In the genomic region with DNA sequence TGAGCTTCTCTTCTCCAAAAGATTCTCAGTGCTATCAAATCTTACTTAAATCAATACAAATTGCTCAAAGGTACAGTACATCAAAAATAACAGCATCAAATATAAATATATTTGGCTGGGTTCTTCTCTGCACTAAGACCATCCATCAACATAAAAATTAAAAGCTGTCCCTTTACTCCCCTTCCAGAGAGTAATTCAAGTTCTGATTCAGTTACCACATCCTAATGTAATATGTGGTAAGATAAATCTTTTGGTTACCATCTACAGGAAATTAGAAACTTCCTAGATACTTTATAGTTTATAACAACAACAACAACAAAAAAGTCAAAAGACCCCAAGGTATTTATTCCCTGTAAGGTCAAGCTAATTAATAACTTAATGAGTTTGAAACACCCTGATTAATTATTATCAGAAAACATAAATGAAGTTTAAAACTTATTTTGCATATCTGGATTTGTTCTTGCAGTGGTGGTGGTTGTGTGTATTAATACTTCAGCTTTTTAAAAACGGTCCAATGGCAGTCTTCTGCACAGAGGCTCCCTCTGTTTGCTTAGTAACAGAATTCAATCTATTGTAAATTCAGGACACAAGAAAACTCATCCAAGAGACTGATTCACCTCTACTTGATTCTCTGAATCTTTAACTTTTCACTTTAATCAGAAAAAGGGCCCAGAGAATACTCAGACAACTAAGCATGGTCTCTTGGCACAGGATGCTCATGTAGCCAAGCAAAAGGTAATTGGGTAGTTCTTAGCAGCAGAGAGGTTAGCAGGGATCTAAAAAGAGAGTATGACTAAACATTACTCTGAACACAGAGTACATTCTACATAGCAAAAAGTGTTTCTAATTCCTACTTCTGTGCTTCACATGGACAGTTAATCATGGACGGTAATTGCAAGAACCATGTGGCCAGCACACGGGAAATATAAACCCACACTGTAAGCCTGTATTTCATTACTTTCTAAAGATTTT, we compare ENCODE assay signal across 10 cellular contexts. TPM values are rescaled to one million over a fixed set of nuclear protein-coding genes. Genes with fewer than 3 reads are reported as not detected.
A peak's percentile ranks its signal among the peaks of the same experiment; 100 is the strongest.
DNase-seq lines count a peak whose midpoint lies in the region; ATAC-seq and TF ChIP-seq lines count a peak whose summit lies in the region.
"Had no signal": no experiment of that assay in that cellular context is flagged by ENCODE, and none has a peak within 500 bp of the region (broad histone marks: within the 10 kb centered on the region; RNA-seq: fewer than 3 reads in every experiment).

No MANE protein-coding gene starts in this region.

- H3K4me3 Mint-ChIP-seq in MCF 10A (ENCODE audit: unreplicated experiment) (no peak overlapping the region), WTC11 (no peak overlapping the region)
- H3K4me3 Mint-ChIP-seq in activated CD4-positive, alpha-beta memory T cell treated with anti-CD3 and anti-CD28 coated beads for 36 hours: no peak overlapping the region

- TF ChIP-seq POLR2A in breast epithelium (IDR thresholded peaks at IDR 0.05) (no peak), heart left ventricle (IDR thresholded peaks at IDR 0.05) (no peak), lower leg skin (IDR thresholded peaks at IDR 0.05) (no peak)

- CTCF ChIA-PET in MCF 10A (lab: Yijun Ruan, JAX): interaction anchor here (0.6 to 9.1 kb wide), 12 partner anchors 9 to 1253 kb away, joined by 3 to 165 read pairs (median 5); partner anchors contain the start of genes DIAPH1, HDAC3, PCDH1 and RELL2
- CTCF ChIA-PET in activated CD4-positive, alpha-beta memory T cell treated with anti-CD3 and anti-CD28 coated beads for 36 hours (lab: Charles Lee): interaction anchor here (0.7 to 9.0 kb wide), 10 partner anchors 10 to 65 kb away, joined by 3 to 106 read pairs (median 5); partner anchors contain the start of gene DIAPH1
- CTCF ChIA-PET in WTC11 (lab: Charles Lee): interaction anchor here (0.7 to 3.4 kb wide), 3 partner anchors 21 to 104 kb away, joined by 3 to 24 read pairs (median 9); partner anchors contain the start of gene DIAPH1

- H3K9me3 ChIP-seq in breast epithelium: no peaks in the 10 kb centered on the region
- peaks cover 0 to 12% (median 0%) of the 10 kb centered on the region in 12 donors for H3K9me3 ChIP-seq in heart left ventricle
- H3K9me3 ChIP-seq in aorta (ENCODE audit: control insufficient read depth, low read length): no peaks in the 10 kb centered on the region

- DNase-seq in MCF 10A (ENCODE audit: unreplicated experiment): no peak
- no peak for DNase-seq in breast epithelium (ENCODE audit: low spot score in 2 of 2)
- DNase-seq in activated CD4-positive, alpha-beta memory T cell treated with anti-CD3 and anti-CD28 coated beads for 36 hours: no peak
- DNase-seq in heart left ventricle: no peak
- no peak for DNase-seq in aorta
- DNase-seq in OCI-M2 (lab: John Stamatoyannopoulos, UW; ENCODE audit: unreplicated experiment): no peak
- DNase-seq in WTC11 (ENCODE audit: low spot score): no peak
- no peak for DNase-seq in lower leg skin (ENCODE audit: low spot score in 2 of 2)
- DNase-seq: activated CD4-positive, alpha-beta T cell treated with anti-CD3 and anti-CD28 coated beads, Interleukin-2, amount 50 U/mL, for 1 hour; NCI-H2029 had no signal

- ATAC-seq in heart left ventricle (peak; percentile 90 to 92 (median 91)), aorta (ENCODE audit: low FRiP score) (peak; percentile 74), WTC11 (no peak)

- H3K4me3 ChIP-seq in breast epithelium (no peak overlapping the region), heart left ventricle (no peak overlapping the region), aorta (ENCODE audit: low read length in 2 of 2) (no peak overlapping the region), lower leg skin (ENCODE audit: low read depth, poor library complexity, severe bottlenecking) (no peak overlapping the region)

- H3K9me3 Mint-ChIP-seq in MCF 10A (ENCODE audit: unreplicated experiment) (no peaks in the 10 kb centered on the region), WTC11 (no peaks in the 10 kb centered on the region)
- peaks cover 2% of the 10 kb centered on the region for H3K9me3 Mint-ChIP-seq in activated CD4-positive, alpha-beta memory T cell treated with anti-CD3 and anti-CD28 coated beads for 36 hours

- no peaks in the 10 kb centered on the region for H3K36me3 ChIP-seq in breast epithelium
- peaks cover 0 to 9% (median 2%) of the 10 kb centered on the region in 9 donors for H3K36me3 ChIP-seq in heart left ventricle
- H3K36me3 ChIP-seq in aorta (ENCODE audit: control insufficient read depth in 1 of 2, insufficient read depth in 2 of 2, low read length in 1 of 2): no peaks in the 10 kb centered on the region

- no peaks in the 10 kb centered on the region for H3K27me3 Mint-ChIP-seq in MCF 10A (ENCODE audit: insufficient read depth, unreplicated experiment)
- H3K27me3 Mint-ChIP-seq in activated CD4-positive, alpha-beta memory T cell treated with anti-CD3 and anti-CD28 coated beads for 36 hours: no peaks in the 10 kb centered on the region
- H3K27me3 Mint-ChIP-seq in WTC11 (ENCODE audit: low read depth): no peaks in the 10 kb centered on the region

- H3K4me1 Mint-ChIP-seq in MCF 10A (ENCODE audit: insufficient read depth, unreplicated experiment) (peaks cover 20% of the 10 kb centered on the region), WTC11 (no peaks in the 10 kb centered on the region)
- peaks cover 73% of the 10 kb centered on the region for H3K4me1 Mint-ChIP-seq in activated CD4-positive, alpha-beta memory T cell treated with anti-CD3 and anti-CD28 coated beads for 36 hours (ENCODE audit: low read depth)

- POLR2A ChIA-PET in MCF 10A (lab: Yijun Ruan, JAX) (interaction anchor here (0.6 to 14.7 kb wide), 7 partner anchors 18 to 52 kb away, joined by 3 to 385 read pairs (median 4); partner anchors contain the start of genes DIAPH1, FCHSD1, HDAC3 and RELL2), WTC11 (lab: Charles Lee) (no interaction called here)
- POLR2A ChIA-PET in activated CD4-positive, alpha-beta memory T cell treated with anti-CD3 and anti-CD28 coated beads for 36 hours (lab: Charles Lee): interaction anchor here (2.0 to 2.2 kb wide), 2 partner anchors 9 to 38 kb away, joined by 4 to 10 read pairs; partner anchors contain the start of genes HDAC3 and RELL2

- H3K27ac ChIP-seq in breast epithelium (peak overlapping the region in 1 of 2 donors; percentile 10), heart left ventricle (peak overlapping the region; percentile 41 to 91 (median 80)), aorta (ENCODE audit: low read depth in 1 of 2, low read length in 2 of 2) (peak overlapping the region; percentile 67 to 87)

- H3K36me3 Mint-ChIP-seq in MCF 10A (ENCODE audit: insufficient read depth, unreplicated experiment) (peaks cover 34% of the 10 kb centered on the region), WTC11 (no peaks in the 10 kb centered on the region)
- peaks cover 9% of the 10 kb centered on the region for H3K36me3 Mint-ChIP-seq in activated CD4-positive, alpha-beta memory T cell treated with anti-CD3 and anti-CD28 coated beads for 36 hours

- no TSS peak for BruUV-seq in MCF 10A (replicated peaks; lab: Mats Ljungman, UMichigan)

- intact Hi-C loops in MCF 10A (cut with micrococcal nuclease): no loop called here
- intact Hi-C loops in breast epithelium (cut with DNase I; ENCODE audit: low total_unique reads): no loop called here
- intact Hi-C loops in activated CD4-positive, alpha-beta memory T cell treated with anti-CD3 and anti-CD28 coated beads for 36 hours (cut with micrococcal nuclease): no loop called here
- intact Hi-C loops in heart left ventricle (cut with DNase I): no loop called here
- intact Hi-C loops in aorta (cut with DNase I): no loop called here
- intact Hi-C loops in lower leg skin (cut with DNase I; ENCODE audit: low total_unique reads): no loop called here

- peak overlapping the region; percentile 6 for H3K27ac Mint-ChIP-seq in MCF 10A (ENCODE audit: low read depth, unreplicated experiment)
- H3K27ac Mint-ChIP-seq in activated CD4-positive, alpha-beta memory T cell treated with anti-CD3 and anti-CD28 coated beads for 36 hours: peak overlapping the region; percentile 84
- H3K27ac Mint-ChIP-seq in WTC11: no peak overlapping the region

- WGBS in heart left ventricle, 4 donors: 42 to 56% (median 49%) methylated on average over 3 of the region's 3 CpGs
- 10 to 21% methylated on average over 3 of the region's 3 CpGs for WGBS in aorta, 2 donors
- WGBS in lower leg skin, 2 donors: 54 to 64% methylated on average over 3 of the region's 3 CpGs

- no peaks in the 10 kb centered on the region for H3K27me3 ChIP-seq in breast epithelium
- H3K27me3 ChIP-seq in heart left ventricle: no peaks in the 10 kb centered on the region
- H3K27me3 ChIP-seq in aorta (ENCODE audit: control insufficient read depth in 1 of 2, insufficient read depth in 2 of 2, low read length in 1 of 2): no peaks in the 10 kb centered on the region

- no peaks in the 10 kb centered on the region for H3K4me1 ChIP-seq in breast epithelium
- H3K4me1 ChIP-seq in heart left ventricle: peaks cover 0 to 60% (median 31%) of the 10 kb centered on the region in 12 donors
- H3K4me1 ChIP-seq in aorta (ENCODE audit: control insufficient read depth in 1 of 2, insufficient read depth in 2 of 2, low read length in 2 of 2): peaks cover 0 to 5% of the 10 kb centered on the region in 2 donors

- TF ChIP-seq CTCF in MCF 10A (IDR thresholded peaks at IDR 0.05; ENCODE audit: unreplicated experiment): no peak
- no peak for TF ChIP-seq CTCF in breast epithelium (IDR thresholded peaks at IDR 0.05)
- TF ChIP-seq CTCF in heart left ventricle (IDR thresholded peaks at IDR 0.05): no peak
- no peak for TF ChIP-seq CTCF in WTC11 (IDR thresholded peaks at IDR 0.05)
- no peak for TF ChIP-seq CTCF in lower leg skin (IDR thresholded peaks at IDR 0.05)

RNA-seq across cellular contexts. Expression of gene DIAPH1, which starts 20.1 kb away (rescaled TPM):
- 203 and 228 TPM in 2 replicates for total RNA-seq in MCF 10A (2022)
- total RNA-seq in breast epithelium: 10 to 100 TPM; 58.8 to 64.8 (median 63.6) TPM
- 100 to 1,000 TPM; 225 to 227 TPM for total RNA-seq in activated CD4-positive, alpha-beta memory T cell treated with anti-CD3 and anti-CD28 coated beads for 36 hours
- 100 to 1,000 TPM in 1 of 9 donors, 10 to 100 TPM in 8; 38.8 to 137 (median 61.5) TPM for total RNA-seq in heart left ventricle
- polyA plus RNA-seq in heart left ventricle: 10 to 100 TPM; 29.9 to 79.6 TPM
- 100 to 1,000 TPM in 1 of 2 donors, 10 to 100 TPM in 1; 93.4 to 125 TPM for total RNA-seq in aorta
- 10 to 100 TPM; 30.8 to 44.1 TPM for polyA plus RNA-seq in aorta
- 90.9 to 109 TPM (median 96.0 TPM) in 3 replicates for total RNA-seq in WTC11 (2021)
- 100 to 1,000 TPM in 1 of 4 donors, 10 to 100 TPM in 3; 64.9 to 101 (median 88.7) TPM for total RNA-seq in lower leg skin

RNA-seq across cellular contexts. Expression of gene HDAC3, which starts 38.0 kb away (rescaled TPM):
- total RNA-seq in MCF 10A (2022) (83.5 and 85.6 TPM in 2 replicates), breast epithelium (10 to 100 TPM; 50.2 to 52.5 (median 52.1) TPM), heart left ventricle (10 to 100 TPM; 24.5 to 39.0 (median 32.2) TPM), aorta (10 to 100 TPM; 52.4 to 54.3 TPM), WTC11 (2021) (84.7 to 96.2 TPM (median 94.5 TPM) in 3 replicates), lower leg skin (10 to 100 TPM; 49.4 to 66.4 (median 52.7) TPM)
- 10 to 100 TPM; 65.2 to 71.5 TPM for total RNA-seq in activated CD4-positive, alpha-beta memory T cell treated with anti-CD3 and anti-CD28 coated beads for 36 hours
- polyA plus RNA-seq in heart left ventricle (10 to 100 TPM; 33.3 TPM), aorta (10 to 100 TPM; 21.3 to 86.8 TPM)

RNA-seq across cellular contexts. Expression of gene RELL2, which starts 38.1 kb away (rescaled TPM):
- 12.5 and 13.3 TPM in 2 replicates for total RNA-seq in MCF 10A (2022)
- 1 to 10 TPM; 1.3 to 4.3 (median 4.0) TPM for total RNA-seq in breast epithelium
- total RNA-seq in activated CD4-positive, alpha-beta memory T cell treated with anti-CD3 and anti-CD28 coated beads for 36 hours: 10 to 100 TPM; 17.8 to 17.9 TPM
- 1 to 10 TPM in 3 of 9 donors, under 1 TPM in 6; 0.25 to 2.5 (median 0.65) TPM for total RNA-seq in heart left ventricle
- polyA plus RNA-seq in heart left ventricle: 1 to 10 TPM in 1 of 2 donors, under 1 TPM in 1; 0.88 to 2.7 TPM
- total RNA-seq in aorta: 1 to 10 TPM; 1.5 to 1.9 TPM
- polyA plus RNA-seq in aorta: 1 to 10 TPM in 1 of 2 donors, under 1 TPM in 1; 0.63 to 2.9 TPM
- 19.3 to 23.8 TPM (median 21.4 TPM) in 3 replicates for total RNA-seq in WTC11 (2021)
- 10 to 100 TPM in 2 of 4 donors, 1 to 10 TPM in 2; 5.9 to 11.4 (median 9.0) TPM for total RNA-seq in lower leg skin

RNA-seq across cellular contexts. Expression of gene FCHSD1, which starts 52.5 kb away (rescaled TPM):
- total RNA-seq in MCF 10A (2022): 21.2 and 22.1 TPM in 2 replicates
- 10 to 100 TPM; 18.1 to 32.1 (median 24.3) TPM for total RNA-seq in breast epithelium
- 10 to 100 TPM; 40.1 to 46.0 TPM for total RNA-seq in activated CD4-positive, alpha-beta memory T cell treated with anti-CD3 and anti-CD28 coated beads for 36 hours
- total RNA-seq in heart left ventricle: 1 to 10 TPM; 1.2 to 8.8 (median 2.3) TPM
- 1 to 10 TPM; 2.5 to 2.9 TPM for polyA plus RNA-seq in heart left ventricle
- total RNA-seq in aorta: 10 to 100 TPM; 33.1 to 47.3 TPM
- polyA plus RNA-seq in aorta: 10 to 100 TPM in 1 of 2 donors, 1 to 10 TPM in 1; 9.4 to 59.7 TPM
- total RNA-seq in WTC11 (2021): 43.6 to 50.3 TPM (median 44.8 TPM) in 3 replicates
- 100 to 1,000 TPM in 2 of 4 donors, 10 to 100 TPM in 2; 72.1 to 136 (median 101) TPM for total RNA-seq in lower leg skin
